ENCODE assay signal across 1 cellular context in the genomic region with DNA sequence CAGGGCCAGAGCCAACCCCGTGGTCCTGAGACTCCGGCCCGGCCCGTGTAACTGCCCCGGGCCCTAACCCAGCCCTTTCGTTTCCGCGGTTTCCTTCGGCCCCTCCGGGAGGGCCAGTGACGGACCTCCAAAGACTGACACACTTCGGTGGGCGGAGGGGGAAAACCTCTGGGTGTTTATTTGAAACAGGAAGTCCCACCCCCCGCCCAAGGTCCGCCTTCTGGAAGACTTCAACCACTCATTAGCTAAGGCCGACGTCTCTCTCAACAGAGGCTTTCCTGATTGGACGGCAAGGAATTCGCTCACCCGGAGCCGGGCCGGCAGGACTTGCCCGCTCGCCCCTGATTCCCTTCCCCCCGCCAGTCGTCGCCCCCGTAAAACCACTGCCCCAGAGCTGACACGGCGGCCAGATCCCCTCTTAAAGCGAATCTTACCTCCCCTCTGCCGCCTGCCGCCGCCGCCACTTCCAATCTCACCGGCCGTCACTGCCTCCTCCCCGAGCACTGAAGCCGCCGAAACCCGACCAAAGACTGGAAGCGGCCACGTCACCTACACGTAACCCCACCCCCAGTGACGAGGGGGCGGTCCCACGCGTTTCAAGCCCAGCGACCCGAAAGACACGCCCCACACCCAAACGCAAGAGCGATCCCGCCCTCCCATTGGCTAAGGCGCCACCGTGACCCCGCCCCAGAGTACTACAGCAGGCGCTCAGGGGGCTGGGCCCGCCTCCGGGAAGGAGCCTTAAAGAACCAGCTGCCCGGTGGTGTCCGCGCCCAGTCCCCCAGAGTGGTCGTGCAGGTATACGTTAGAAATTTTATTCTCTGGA.
A peak's percentile ranks its signal among the peaks of the same experiment; 100 is the strongest.
TF ChIP-seq lines count a peak whose summit lies in the region.

A gene with protein sequence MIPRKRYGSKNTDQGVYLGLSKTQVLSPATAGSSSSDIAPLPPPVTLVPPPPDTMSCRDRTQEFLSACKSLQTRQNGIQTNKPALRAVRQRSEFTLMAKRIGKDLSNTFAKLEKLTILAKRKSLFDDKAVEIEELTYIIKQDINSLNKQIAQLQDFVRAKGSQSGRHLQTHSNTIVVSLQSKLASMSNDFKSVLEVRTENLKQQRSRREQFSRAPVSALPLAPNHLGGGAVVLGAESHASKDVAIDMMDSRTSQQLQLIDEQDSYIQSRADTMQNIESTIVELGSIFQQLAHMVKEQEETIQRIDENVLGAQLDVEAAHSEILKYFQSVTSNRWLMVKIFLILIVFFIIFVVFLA (minus strand): TSS at position 532 of the 826 bp plus-strand sequence. CDS start 808 bp downstream, outside the sequence.

TF ChIP-seq in GM12878, 131 proteins besides CTCF, POLR2A, EP300 and RAD21 (continued from another document):
- TF ChIP-seq, protein P1, sequence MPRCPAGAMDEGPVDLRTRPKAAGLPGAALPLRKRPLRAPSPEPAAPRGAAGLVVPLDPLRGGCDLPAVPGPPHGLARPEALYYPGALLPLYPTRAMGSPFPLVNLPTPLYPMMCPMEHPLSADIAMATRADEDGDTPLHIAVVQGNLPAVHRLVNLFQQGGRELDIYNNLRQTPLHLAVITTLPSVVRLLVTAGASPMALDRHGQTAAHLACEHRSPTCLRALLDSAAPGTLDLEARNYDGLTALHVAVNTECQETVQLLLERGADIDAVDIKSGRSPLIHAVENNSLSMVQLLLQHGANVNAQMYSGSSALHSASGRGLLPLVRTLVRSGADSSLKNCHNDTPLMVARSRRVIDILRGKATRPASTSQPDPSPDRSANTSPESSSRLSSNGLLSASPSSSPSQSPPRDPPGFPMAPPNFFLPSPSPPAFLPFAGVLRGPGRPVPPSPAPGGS (IDR thresholded peaks at IDR 0.05; ENCODE audit: borderline replicate concordance, insufficient read depth, low read depth, low read length, poor library complexity, severe bottlenecking), result peak; percentile 1
- TF ChIP-seq, protein P2, sequence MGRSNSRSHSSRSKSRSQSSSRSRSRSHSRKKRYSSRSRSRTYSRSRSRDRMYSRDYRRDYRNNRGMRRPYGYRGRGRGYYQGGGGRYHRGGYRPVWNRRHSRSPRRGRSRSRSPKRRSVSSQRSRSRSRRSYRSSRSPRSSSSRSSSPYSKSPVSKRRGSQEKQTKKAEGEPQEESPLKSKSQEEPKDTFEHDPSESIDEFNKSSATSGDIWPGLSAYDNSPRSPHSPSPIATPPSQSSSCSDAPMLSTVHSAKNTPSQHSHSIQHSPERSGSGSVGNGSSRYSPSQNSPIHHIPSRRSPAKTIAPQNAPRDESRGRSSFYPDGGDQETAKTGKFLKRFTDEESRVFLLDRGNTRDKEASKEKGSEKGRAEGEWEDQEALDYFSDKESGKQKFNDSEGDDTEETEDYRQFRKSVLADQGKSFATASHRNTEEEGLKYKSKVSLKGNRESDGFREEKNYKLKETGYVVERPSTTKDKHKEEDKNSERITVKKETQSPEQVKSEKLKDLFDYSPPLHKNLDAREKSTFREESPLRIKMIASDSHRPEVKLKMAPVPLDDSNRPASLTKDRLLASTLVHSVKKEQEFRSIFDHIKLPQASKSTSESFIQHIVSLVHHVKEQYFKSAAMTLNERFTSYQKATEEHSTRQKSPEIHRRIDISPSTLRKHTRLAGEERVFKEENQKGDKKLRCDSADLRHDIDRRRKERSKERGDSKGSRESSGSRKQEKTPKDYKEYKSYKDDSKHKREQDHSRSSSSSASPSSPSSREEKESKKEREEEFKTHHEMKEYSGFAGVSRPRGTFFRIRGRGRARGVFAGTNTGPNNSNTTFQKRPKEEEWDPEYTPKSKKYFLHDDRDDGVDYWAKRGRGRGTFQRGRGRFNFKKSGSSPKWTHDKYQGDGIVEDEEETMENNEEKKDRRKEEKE (IDR thresholded peaks at IDR 0.05), result no peak
- TF ChIP-seq EGR1 (IDR thresholded peaks at IDR 0.05; ENCODE audit: borderline replicate concordance in 1 of 2, low read depth in 2 of 2, low read length in 2 of 2) (no peak), RAD51 (IDR thresholded peaks at IDR 0.05) (peak; percentile 59), MTA3 (IDR thresholded peaks at IDR 0.05; ENCODE audit: borderline replicate concordance, low read length) (no peak), YY1 (IDR thresholded peaks at IDR 0.05; ENCODE audit: low read depth, low read length) (no peak; the same call in 1 of the 2 replicates), SIX5 (IDR thresholded peaks at IDR 0.05; ENCODE audit: low read depth, low read length, severe bottlenecking) (peak; percentile 6), SUPT20H (IDR thresholded peaks at IDR 0.05; ENCODE audit: borderline replicate concordance, control insufficient read depth, low read depth, low read length) (no peak), TARDBP (IDR thresholded peaks at IDR 0.05; ENCODE audit: borderline replicate concordance) (no peak), GATAD2B (conservative IDR thresholded peaks at IDR 0.05; ENCODE audit: low read depth) (peak; percentile 62; the same call in 1 of the 2 replicates), SRF (IDR thresholded peaks at IDR 0.05; ENCODE audit: low read depth in 2 of 2, low read length in 2 of 2) (no peak), SMAD5 (IDR thresholded peaks at IDR 0.05; ENCODE audit: low read depth) (peak; percentile 34; the same call in 1 of the 2 replicates), CBFB (IDR thresholded peaks at IDR 0.05; ENCODE audit: low read depth) (peak; percentile 71)
- TF ChIP-seq, protein P3, sequence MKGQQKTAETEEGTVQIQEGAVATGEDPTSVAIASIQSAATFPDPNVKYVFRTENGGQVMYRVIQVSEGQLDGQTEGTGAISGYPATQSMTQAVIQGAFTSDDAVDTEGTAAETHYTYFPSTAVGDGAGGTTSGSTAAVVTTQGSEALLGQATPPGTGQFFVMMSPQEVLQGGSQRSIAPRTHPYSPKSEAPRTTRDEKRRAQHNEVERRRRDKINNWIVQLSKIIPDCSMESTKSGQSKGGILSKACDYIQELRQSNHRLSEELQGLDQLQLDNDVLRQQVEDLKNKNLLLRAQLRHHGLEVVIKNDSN (IDR thresholded peaks at IDR 0.05; ENCODE audit: borderline replicate concordance, extremely low read length, insufficient read depth, low read depth, low read length), result peak; percentile 52
- TF ChIP-seq, protein P4, sequence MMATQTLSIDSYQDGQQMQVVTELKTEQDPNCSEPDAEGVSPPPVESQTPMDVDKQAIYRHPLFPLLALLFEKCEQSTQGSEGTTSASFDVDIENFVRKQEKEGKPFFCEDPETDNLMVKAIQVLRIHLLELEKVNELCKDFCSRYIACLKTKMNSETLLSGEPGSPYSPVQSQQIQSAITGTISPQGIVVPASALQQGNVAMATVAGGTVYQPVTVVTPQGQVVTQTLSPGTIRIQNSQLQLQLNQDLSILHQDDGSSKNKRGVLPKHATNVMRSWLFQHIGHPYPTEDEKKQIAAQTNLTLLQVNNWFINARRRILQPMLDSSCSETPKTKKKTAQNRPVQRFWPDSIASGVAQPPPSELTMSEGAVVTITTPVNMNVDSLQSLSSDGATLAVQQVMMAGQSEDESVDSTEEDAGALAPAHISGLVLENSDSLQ (IDR thresholded peaks at IDR 0.05), result peak; percentile 99
- TF ChIP-seq, protein P5, sequence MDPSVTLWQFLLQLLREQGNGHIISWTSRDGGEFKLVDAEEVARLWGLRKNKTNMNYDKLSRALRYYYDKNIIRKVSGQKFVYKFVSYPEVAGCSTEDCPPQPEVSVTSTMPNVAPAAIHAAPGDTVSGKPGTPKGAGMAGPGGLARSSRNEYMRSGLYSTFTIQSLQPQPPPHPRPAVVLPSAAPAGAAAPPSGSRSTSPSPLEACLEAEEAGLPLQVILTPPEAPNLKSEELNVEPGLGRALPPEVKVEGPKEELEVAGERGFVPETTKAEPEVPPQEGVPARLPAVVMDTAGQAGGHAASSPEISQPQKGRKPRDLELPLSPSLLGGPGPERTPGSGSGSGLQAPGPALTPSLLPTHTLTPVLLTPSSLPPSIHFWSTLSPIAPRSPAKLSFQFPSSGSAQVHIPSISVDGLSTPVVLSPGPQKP (IDR thresholded peaks at IDR 0.05; ENCODE audit: low read depth, low read length), result no peak
- TF ChIP-seq, protein P6, sequence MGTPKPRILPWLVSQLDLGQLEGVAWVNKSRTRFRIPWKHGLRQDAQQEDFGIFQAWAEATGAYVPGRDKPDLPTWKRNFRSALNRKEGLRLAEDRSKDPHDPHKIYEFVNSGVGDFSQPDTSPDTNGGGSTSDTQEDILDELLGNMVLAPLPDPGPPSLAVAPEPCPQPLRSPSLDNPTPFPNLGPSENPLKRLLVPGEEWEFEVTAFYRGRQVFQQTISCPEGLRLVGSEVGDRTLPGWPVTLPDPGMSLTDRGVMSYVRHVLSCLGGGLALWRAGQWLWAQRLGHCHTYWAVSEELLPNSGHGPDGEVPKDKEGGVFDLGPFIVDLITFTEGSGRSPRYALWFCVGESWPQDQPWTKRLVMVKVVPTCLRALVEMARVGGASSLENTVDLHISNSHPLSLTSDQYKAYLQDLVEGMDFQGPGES (IDR thresholded peaks at IDR 0.05), result peak; percentile 88
